ENCODE assay signal across 29 cellular contexts in genomic region chr15:71380345-71380744, GRCh38.
"Had no signal": no experiment of that assay in that cellular context is flagged by ENCODE, and none has a peak within 500 bp of the region (broad histone marks: within the 10 kb centered on the region; RNA-seq: fewer than 3 reads in every experiment).

No MANE protein-coding gene starts in this region.

- FAIRE-seq: astrocyte, bronchial epithelial cell, frontal cortex had no signal

- DNase-seq: activated CD4-positive, alpha-beta memory T cell treated with anti-CD3 and anti-CD28 coated beads for 36 hours; activated CD4-positive, alpha-beta T cell treated with anti-CD3 and anti-CD28 coated beads for 36 hours; activated CD4-positive, alpha-beta T cell treated with anti-CD3 and anti-CD28 coated beads, Interleukin-2, amount 10 ng/mL, durations not matched to agents 24 days and 14 days; activated CD4-positive, CD25-positive, alpha-beta regulatory T cell; activated CD4-positive, CD25-positive, alpha-beta regulatory T cell treated with anti-CD3 and anti-CD28 coated beads, Interleukin-2, amount 50 U/mL, for 72 hours; activated CD8-positive, alpha-beta memory T cell treated with anti-CD3 and anti-CD28 coated beads, Interleukin-2, amount 10 ng/mL, durations not matched to agents 7 days and 5 days; activated CD8-positive, alpha-beta memory T cell treated with anti-CD3 and anti-CD28 coated beads, Interleukin-2, amount 50 U/mL, for 4 hours; activated CD8-positive, alpha-beta T cell treated with anti-CD3 and anti-CD28 coated beads, Interleukin-2, amount 10 ng/mL, durations not matched to agents 7 days and 5 days; activated effector memory CD4-positive, alpha-beta T cell treated with anti-CD3 and anti-CD28 coated beads, Interleukin-2, amount 50 U/mL, for 16 hours; activated naive CD4-positive, alpha-beta T cell treated with anti-CD3 and anti-CD28 coated beads for 36 hours; activated naive CD8-positive, alpha-beta T cell treated with anti-CD3 and anti-CD28 coated beads for 36 hours; activated T-cell treated with anti-CD3 and anti-CD28 coated beads, Interleukin-2, amount 50 U/mL, for 1 hour; activated T-cell treated with anti-CD3 and anti-CD28 coated beads, Interleukin-2, amount 50 U/mL, for 48 hours; brain microvascular endothelial cell; dorsolateral prefrontal cortex; effector memory CD4-positive, alpha-beta T cell; endodermal cell; foreskin fibroblast; T-helper 2 cell had no signal

- H3K27ac Mint-ChIP-seq: activated CD4-positive, alpha-beta memory T cell treated with anti-CD3 and anti-CD28 coated beads for 36 hours; activated CD4-positive, alpha-beta T cell treated with anti-CD3 and anti-CD28 coated beads for 36 hours; activated CD4-positive, alpha-beta T cell treated with anti-CD3 and anti-CD28 coated beads, Interleukin-2, amount 10 ng/mL, durations not matched to agents 24 days and 14 days; activated CD8-positive, alpha-beta memory T cell treated with anti-CD3 and anti-CD28 coated beads, Interleukin-2, amount 10 ng/mL, durations not matched to agents 7 days and 5 days; activated CD8-positive, alpha-beta T cell treated with anti-CD3 and anti-CD28 coated beads, Interleukin-2, amount 10 ng/mL, durations not matched to agents 7 days and 5 days; activated naive CD4-positive, alpha-beta T cell treated with anti-CD3 and anti-CD28 coated beads for 36 hours; activated naive CD4-positive, alpha-beta T cell treated with anti-CD3 and anti-CD28 coated beads, Interleukin-2, amount 50 U/mL, for 24 hours; activated naive CD8-positive, alpha-beta T cell treated with anti-CD3 and anti-CD28 coated beads for 36 hours; activated T-helper 1 cell treated with anti-CD3 and anti-CD28 coated beads, Interleukin-12 subunit alpha, Interleukin-12 subunit beta, Interleukin-2, Interleukin-4 antibody, amounts not matched to agents 30 ng/mL and 10 ng/mL and 1 ng/mL, durations not matched to agents 14 hours and 24 hours and 36 hours; activated T-helper 2 cell treated with anti-CD3 and anti-CD28 coated beads, Interferon-gamma antibody, Interleukin-2, Interleukin-4, amounts not matched to agents 10 μg/mL and 5 μg/mL and 100 μg/mL, durations not matched to agents 14 hours and 24 hours and 36 hours; dendritic cell treated with granulocyte-macrophage colony-stimulating factor and Interleukin-4, amounts not matched to agents 40 ng/mL and 50 ng/mL, for 4 days; endodermal cell had no signal

- H3K4me3 Mint-ChIP-seq: activated CD4-positive, alpha-beta memory T cell treated with anti-CD3 and anti-CD28 coated beads for 36 hours; activated CD4-positive, alpha-beta T cell treated with anti-CD3 and anti-CD28 coated beads for 36 hours; activated CD4-positive, alpha-beta T cell treated with anti-CD3 and anti-CD28 coated beads, Interleukin-2, amount 10 ng/mL, durations not matched to agents 24 days and 14 days; activated CD8-positive, alpha-beta memory T cell treated with anti-CD3 and anti-CD28 coated beads, Interleukin-2, amount 10 ng/mL, durations not matched to agents 7 days and 5 days; activated CD8-positive, alpha-beta T cell treated with anti-CD3 and anti-CD28 coated beads, Interleukin-2, amount 10 ng/mL, durations not matched to agents 7 days and 5 days; activated naive CD4-positive, alpha-beta T cell treated with anti-CD3 and anti-CD28 coated beads for 36 hours; activated naive CD4-positive, alpha-beta T cell treated with anti-CD3 and anti-CD28 coated beads, Interleukin-2, amount 50 U/mL, for 24 hours; activated naive CD8-positive, alpha-beta T cell treated with anti-CD3 and anti-CD28 coated beads for 36 hours; activated T-helper 1 cell treated with anti-CD3 and anti-CD28 coated beads, Interleukin-12 subunit alpha, Interleukin-12 subunit beta, Interleukin-2, Interleukin-4 antibody, amounts not matched to agents 30 ng/mL and 10 ng/mL and 1 ng/mL, durations not matched to agents 14 hours and 24 hours and 36 hours; central memory CD8-positive, alpha-beta T cell; dendritic cell treated with granulocyte-macrophage colony-stimulating factor and Interleukin-4, amounts not matched to agents 40 ng/mL and 50 ng/mL, for 4 days; endodermal cell had no signal

- H3K4me1 Mint-ChIP-seq: activated CD8-positive, alpha-beta memory T cell treated with anti-CD3 and anti-CD28 coated beads, Interleukin-2, amount 10 ng/mL, durations not matched to agents 7 days and 5 days had no signal

- H3K9me3 Mint-ChIP-seq: activated naive CD4-positive, alpha-beta T cell treated with anti-CD3 and anti-CD28 coated beads for 36 hours; central memory CD8-positive, alpha-beta T cell; dendritic cell treated with granulocyte-macrophage colony-stimulating factor and Interleukin-4, amounts not matched to agents 40 ng/mL and 50 ng/mL, for 4 days had no signal

- H3K27ac ChIP-seq: brain microvascular endothelial cell, coronary artery, dorsolateral prefrontal cortex had no signal

- H3K27me3 Mint-ChIP-seq: activated CD4-positive, alpha-beta T cell treated with anti-CD3 and anti-CD28 coated beads for 36 hours; activated CD8-positive, alpha-beta memory T cell treated with anti-CD3 and anti-CD28 coated beads, Interleukin-2, amount 10 ng/mL, durations not matched to agents 7 days and 5 days had no signal

- ATAC-seq: activated CD4-positive, alpha-beta T cell treated with anti-CD3 and anti-CD28 coated beads for 36 hours; activated CD8-positive, alpha-beta memory T cell treated with anti-CD3 and anti-CD28 coated beads, Interleukin-2, amount 10 ng/mL, durations not matched to agents 7 days and 5 days; activated CD8-positive, alpha-beta T cell treated with anti-CD3 and anti-CD28 coated beads, Interleukin-2, amount 10 ng/mL, durations not matched to agents 7 days and 5 days; esophagus mucosa had no signal

- H3K4me3 ChIP-seq: coronary artery, dorsolateral prefrontal cortex had no signal

- H3K27me3 ChIP-seq: brain microvascular endothelial cell had no signal

- H3K36me3 Mint-ChIP-seq: activated CD4-positive, alpha-beta memory T cell treated with anti-CD3 and anti-CD28 coated beads for 36 hours; activated CD8-positive, alpha-beta memory T cell treated with anti-CD3 and anti-CD28 coated beads, Interleukin-2, amount 10 ng/mL, durations not matched to agents 7 days and 5 days had no signal
